ENCODE assay signal across 8 cellular contexts in genomic region chr10:15106352-15107013, GRCh38. TPM values are rescaled to one million over a fixed set of nuclear protein-coding genes. Genes with fewer than 3 reads are reported as not detected.
DNase-seq lines count a peak whose midpoint lies in the region; ATAC-seq and TF ChIP-seq lines count a peak whose summit lies in the region.

No MANE protein-coding gene starts in this region.

- TF ChIP-seq CTCF in BE2C (IDR thresholded peaks at IDR 0.05; ENCODE audit: low read depth, low read length) (peak; percentile 95), nephron progenitor cell (IDR thresholded peaks at IDR 0.05) (peak; percentile 93), stomach (IDR thresholded peaks at IDR 0.05) (peak in 5 of 7 experiments; percentile 67 to 90 (median 87))

- peak overlapping the region in 1 of 5 donors; percentile 16 for H3K27ac ChIP-seq in stomach

- H3K9me3 ChIP-seq in BE2C (no peaks in the 10 kb centered on the region), stomach (no peaks in the 10 kb centered on the region)

- H3K27me3 Mint-ChIP-seq in nephron progenitor cell (ENCODE audit: low read depth, poor library complexity), result no peaks in the 10 kb centered on the region

- no peak overlapping the region for H3K4me3 Mint-ChIP-seq in nephron progenitor cell

- 44 to 50% (median 47%) methylated on average over 8 of the region's 8 CpGs for WGBS in stomach, 5 donors

- TF ChIP-seq POLR2A in stomach (IDR thresholded peaks at IDR 0.05), result no peak

- no peaks in the 10 kb centered on the region for H3K9me3 Mint-ChIP-seq in nephron progenitor cell

- peak; percentile 52 for ATAC-seq in GM18870 (IDR thresholded peaks at IDR 0.05; ENCODE audit: unreplicated experiment)
- peak; percentile 77 for ATAC-seq in HG03442 (IDR thresholded peaks at IDR 0.05; ENCODE audit: unreplicated experiment)
- peak; percentile 95 for ATAC-seq in esophagus mucosa

- H3K4me3 ChIP-seq in BE2C (ENCODE audit: low read depth, low read length) (no peak overlapping the region), stomach (no peak overlapping the region)

- no peak overlapping the region for H3K27ac Mint-ChIP-seq in nephron progenitor cell

- H3K36me3 ChIP-seq in BE2C (peaks cover 10% of the 10 kb centered on the region), stomach (peaks cover 25 to 93% (median 90%) of the 10 kb centered on the region in 4 donors)

- peaks cover 62% of the 10 kb centered on the region for H3K36me3 Mint-ChIP-seq in nephron progenitor cell (ENCODE audit: low read depth)

- H3K27me3 ChIP-seq in BE2C, result no peaks in the 10 kb centered on the region
- H3K27me3 ChIP-seq in stomach, result no peaks in the 10 kb centered on the region

- H3K4me1 Mint-ChIP-seq in nephron progenitor cell, result peaks cover 16% of the 10 kb centered on the region

- intact Hi-C loops in stomach (cut with DNase I; ENCODE audit: low total_unique reads), result no loop called here

- no peak for TF ChIP-seq EP300 in stomach (IDR thresholded peaks at IDR 0.05)

- H3K4me1 ChIP-seq in BE2C (no peaks in the 10 kb centered on the region), stomach (peaks cover 0 to 10% (median 8%) of the 10 kb centered on the region in 4 donors)

- DNase-seq in BE2C (peak; percentile 68), OCI-M1 (lab: John Stamatoyannopoulos, UW) (peak; percentile 87), activated T-cell treated with anti-CD3 and anti-CD28 coated beads for 4 hours (peak; percentile 55), nephron progenitor cell (peak; percentile 79), stomach (peak; percentile 85)

RNA-seq across cellular contexts. Expression of gene RPP38, which starts 9.3 kb away (rescaled TPM):
- polyA plus RNA-seq in BE2C (2012; ENCODE audit: insufficient read depth, insufficient read length, low read depth), result 30.3 TPM
- total RNA-seq in esophagus mucosa (14.8 TPM), stomach (10 to 100 TPM in 2 of 5 donors, 1 to 10 TPM in 2, not detected in 1; 4.5 to 29.4 (median 18.9) TPM)
- 10 to 100 TPM; 17.9 to 22.3 (median 19.6) TPM for polyA plus RNA-seq in stomach

RNA-seq across cellular contexts. Expression of gene ACBD7, which starts 17.9 kb away (rescaled TPM):
- not detected for polyA plus RNA-seq in BE2C (2012; ENCODE audit: insufficient read depth, insufficient read length, low read depth)
- 0.32 TPM for total RNA-seq in esophagus mucosa
- 1 to 10 TPM in 2 of 5 donors, not detected in 3; 2.2 to 6.4 TPM for total RNA-seq in stomach
- not detected for polyA plus RNA-seq in stomach
